ENCODE assay signal across 8 cellular contexts in genomic region chr10:96292971-96293909, GRCh38. TPM values are rescaled to one million over a fixed set of nuclear protein-coding genes. Genes with fewer than 3 reads are reported as not detected.
DNase-seq lines count a peak whose midpoint lies in the region; ATAC-seq, FAIRE-seq and TF ChIP-seq lines count a peak whose summit lies in the region.

No MANE protein-coding gene starts in this region.

- intact Hi-C loops in OCI-LY7 (cut with micrococcal nuclease; ENCODE audit: unreplicated experiment), result loop anchor here (1.0 to 5.0 kb wide), 7 partner anchors 22 to 276 kb away; partner anchors contain the start of genes BLNK, CCNJ and ZNF518A

- H3K79me2 ChIP-seq in OCI-LY7 (ENCODE audit: insufficient read depth, low read depth, low read length), result peaks cover 15% of the 10 kb centered on the region; the same call in 1 of the 2 replicates

- peak; percentile 79 for TF ChIP-seq CTCF in C4-2B (conservative IDR thresholded peaks at IDR 0.05)
- TF ChIP-seq CTCF in OCI-LY7 (conservative IDR thresholded peaks at IDR 0.05; ENCODE audit: low read length), result peak; percentile 96

- no peaks in the 10 kb centered on the region for H3K27me3 Mint-ChIP-seq in naive B cell

- peak overlapping the region; percentile 13 for H3K4me3 ChIP-seq in OCI-LY7 (ENCODE audit: low read depth, low read length, poor library complexity, severe bottlenecking)

- peak; percentile 88 for FAIRE-seq in endometrium (lab: Jason Lieb, UNC)

- no peaks in the 10 kb centered on the region for H3K9me3 ChIP-seq in OCI-LY7 (ENCODE audit: low read length)

- peak overlapping the region in 2 of 8 donors; percentile 12 to 16 for H3K4me3 Mint-ChIP-seq in naive B cell

- no peaks in the 10 kb centered on the region for H3K9me3 Mint-ChIP-seq in naive B cell

- H3K36me3 Mint-ChIP-seq in naive B cell, result no peaks in the 10 kb centered on the region

- DNase-seq in OCI-LY7 (ENCODE audit: low spot score) (peak; percentile 87), naive B cell (peak; percentile 58), 8988T (no peak), NCI-H774 (lab: John Stamatoyannopoulos, UW) (no peak)

- peak overlapping the region; percentile 86 for H2AFZ ChIP-seq in OCI-LY7 (ENCODE audit: low read length)

- peaks cover 47 to 69% (median 68%) of the 10 kb centered on the region in 3 donors for H3K4me1 Mint-ChIP-seq in naive B cell

- no peaks in the 10 kb centered on the region for H3K36me3 ChIP-seq in OCI-LY7 (ENCODE audit: insufficient read depth, low read length)

- CTCF ChIA-PET in OCI-LY7 (lab: Charles Lee; ENCODE audit: unreplicated experiment), result interaction anchor here (0.5 to 5.8 kb wide), 11 partner anchors 13 to 276 kb away, joined by 3 to 104 read pairs (median 4); no protein-coding TSS in a partner anchor

- no peaks in the 10 kb centered on the region for H4K20me1 ChIP-seq in OCI-LY7 (ENCODE audit: insufficient read depth, low read length)

- peak overlapping the region; percentile 63 for H3K4me2 ChIP-seq in OCI-LY7 (ENCODE audit: low read length)

- H3K4me1 ChIP-seq in OCI-LY7 (ENCODE audit: insufficient read depth, low read length, poor library complexity, severe bottlenecking), result peaks cover 98% of the 10 kb centered on the region

- no TSS peak for BruUV-seq in OCI-LY7 (replicated peaks; lab: Mats Ljungman, UMichigan)

- POLR2A ChIA-PET in OCI-LY7 (lab: Charles Lee), result interaction anchor here (0.5 to 7.8 kb wide), 17 partner anchors 9 to 252 kb away, joined by 3 to 153 read pairs (median 4); partner anchors contain the start of genes BLNK and DNTT

- H3K9me2 ChIP-seq in OCI-LY7 (ENCODE audit: insufficient read depth, low read length), result no peaks in the 10 kb centered on the region

- H3K27ac Mint-ChIP-seq in naive B cell, result peak overlapping the region in 4 of 6 donors; percentile 12 to 88 (median 20)

- ATAC-seq in GM18502 (IDR thresholded peaks at IDR 0.05; ENCODE audit: poor library complexity, unreplicated experiment) (peak; percentile 53), HG03342 (IDR thresholded peaks at IDR 0.05; ENCODE audit: unreplicated experiment) (peak; percentile 55), naive B cell (ENCODE audit: low read depth in 2 of 2) (peak; percentile 48 to 64)

- H3K27ac ChIP-seq in C4-2B, result no peak overlapping the region
- H3K27ac ChIP-seq in OCI-LY7 (ENCODE audit: low read depth, low read length, poor library complexity, severe bottlenecking), result peak overlapping the region; percentile 98

RNA-seq across cellular contexts. Expression of gene DNTT, which starts 11.0 kb away (rescaled TPM):
- 0.16 TPM in 1 of 2 replicates, not detected in the other for total RNA-seq in OCI-LY7 (2014; rRNA removed; shearing (Covaris generic))
- 0.18 and 0.32 TPM in 2 replicates for total RNA-seq in OCI-LY7 (2022)
- polyA plus RNA-seq in naive B cell (ENCODE audit: low read depth in 6 of 6), result under 1 TPM in 1 of 6 donors, not detected in 5; 0.21 TPM

RNA-seq across cellular contexts. Expression of gene BLNK, which starts 21.9 kb away (rescaled TPM):
- 78.0 and 113 TPM in 2 replicates for total RNA-seq in OCI-LY7 (2014; rRNA removed; shearing (Covaris generic))
- 182 and 201 TPM in 2 replicates for total RNA-seq in OCI-LY7 (2022)
- 100 to 1,000 TPM; 152 to 280 (median 196) TPM for polyA plus RNA-seq in naive B cell (ENCODE audit: low read depth in 6 of 6)

Comparison
In these comparisons a context has a peak if more than half of its experiments do, and no peak if none do; other contexts are left out.
1. DNase-seq: peak in OCI-LY7 (single experiment) and naive B cell (single experiment); none in 8988T (single experiment) and NCI-H774 (single experiment).
2. Peak in every context shown above with its lines, with median percentiles within 50 percentile points of each other: ATAC-seq.